Comparison of ENCODE assay signal across 1 cellular context in the genomic region with DNA sequence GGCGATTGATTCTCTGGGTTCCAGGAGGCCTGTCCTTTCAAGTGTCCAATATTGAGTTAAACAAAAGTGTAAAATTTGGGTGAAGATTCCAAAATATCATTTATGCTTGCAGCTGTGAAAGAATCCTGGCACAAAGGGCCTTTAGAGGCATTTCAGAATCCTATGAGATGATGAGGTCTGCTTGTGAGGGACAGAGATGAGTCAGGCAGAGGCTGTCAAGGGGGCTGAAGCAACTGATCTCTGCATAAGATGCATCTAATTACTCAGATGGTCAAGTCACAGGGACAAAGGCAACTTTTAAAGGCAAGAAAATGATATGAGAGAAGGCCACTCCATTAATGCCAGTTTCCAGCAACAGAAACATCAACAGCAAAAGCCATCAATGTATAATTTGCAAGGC.
A peak's percentile ranks its signal among the peaks of the same experiment; 100 is the strongest.
TF ChIP-seq lines count a peak whose summit lies in the region.

No MANE protein-coding gene starts in this region.

TF ChIP-seq in GM12878, 131 proteins besides CTCF, POLR2A, EP300 and RAD21 (continued from another document):
- TF ChIP-seq, protein P1, sequence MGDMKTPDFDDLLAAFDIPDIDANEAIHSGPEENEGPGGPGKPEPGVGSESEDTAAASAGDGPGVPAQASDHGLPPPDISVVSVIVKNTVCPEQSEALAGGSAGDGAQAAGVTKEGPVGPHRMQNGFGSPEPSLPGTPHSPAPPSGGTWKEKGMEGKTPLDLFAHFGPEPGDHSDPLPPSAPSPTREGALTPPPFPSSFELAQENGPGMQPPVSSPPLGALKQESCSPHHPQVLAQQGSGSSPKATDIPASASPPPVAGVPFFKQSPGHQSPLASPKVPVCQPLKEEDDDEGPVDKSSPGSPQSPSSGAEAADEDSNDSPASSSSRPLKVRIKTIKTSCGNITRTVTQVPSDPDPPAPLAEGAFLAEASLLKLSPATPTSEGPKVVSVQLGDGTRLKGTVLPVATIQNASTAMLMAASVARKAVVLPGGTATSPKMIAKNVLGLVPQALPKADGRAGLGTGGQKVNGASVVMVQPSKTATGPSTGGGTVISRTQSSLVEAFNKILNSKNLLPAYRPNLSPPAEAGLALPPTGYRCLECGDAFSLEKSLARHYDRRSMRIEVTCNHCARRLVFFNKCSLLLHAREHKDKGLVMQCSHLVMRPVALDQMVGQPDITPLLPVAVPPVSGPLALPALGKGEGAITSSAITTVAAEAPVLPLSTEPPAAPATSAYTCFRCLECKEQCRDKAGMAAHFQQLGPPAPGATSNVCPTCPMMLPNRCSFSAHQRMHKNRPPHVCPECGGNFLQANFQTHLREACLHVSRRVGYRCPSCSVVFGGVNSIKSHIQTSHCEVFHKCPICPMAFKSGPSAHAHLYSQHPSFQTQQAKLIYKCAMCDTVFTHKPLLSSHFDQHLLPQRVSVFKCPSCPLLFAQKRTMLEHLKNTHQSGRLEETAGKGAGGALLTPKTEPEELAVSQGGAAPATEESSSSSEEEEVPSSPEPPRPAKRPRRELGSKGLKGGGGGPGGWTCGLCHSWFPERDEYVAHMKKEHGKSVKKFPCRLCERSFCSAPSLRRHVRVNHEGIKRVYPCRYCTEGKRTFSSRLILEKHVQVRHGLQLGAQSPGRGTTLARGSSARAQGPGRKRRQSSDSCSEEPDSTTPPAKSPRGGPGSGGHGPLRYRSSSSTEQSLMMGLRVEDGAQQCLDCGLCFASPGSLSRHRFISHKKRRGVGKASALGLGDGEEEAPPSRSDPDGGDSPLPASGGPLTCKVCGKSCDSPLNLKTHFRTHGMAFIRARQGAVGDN (IDR thresholded peaks at IDR 0.05) = 0 out of 2 replicates have a peak, but pooled peaks have one; percentile 22
- TF ChIP-seq ZZZ3 (IDR thresholded peaks at IDR 0.05; ENCODE audit: control insufficient read depth, insufficient read length, low read depth) (no peak), HDAC2 (IDR thresholded peaks at IDR 0.05) (no peak)
- TF ChIP-seq, protein P2, sequence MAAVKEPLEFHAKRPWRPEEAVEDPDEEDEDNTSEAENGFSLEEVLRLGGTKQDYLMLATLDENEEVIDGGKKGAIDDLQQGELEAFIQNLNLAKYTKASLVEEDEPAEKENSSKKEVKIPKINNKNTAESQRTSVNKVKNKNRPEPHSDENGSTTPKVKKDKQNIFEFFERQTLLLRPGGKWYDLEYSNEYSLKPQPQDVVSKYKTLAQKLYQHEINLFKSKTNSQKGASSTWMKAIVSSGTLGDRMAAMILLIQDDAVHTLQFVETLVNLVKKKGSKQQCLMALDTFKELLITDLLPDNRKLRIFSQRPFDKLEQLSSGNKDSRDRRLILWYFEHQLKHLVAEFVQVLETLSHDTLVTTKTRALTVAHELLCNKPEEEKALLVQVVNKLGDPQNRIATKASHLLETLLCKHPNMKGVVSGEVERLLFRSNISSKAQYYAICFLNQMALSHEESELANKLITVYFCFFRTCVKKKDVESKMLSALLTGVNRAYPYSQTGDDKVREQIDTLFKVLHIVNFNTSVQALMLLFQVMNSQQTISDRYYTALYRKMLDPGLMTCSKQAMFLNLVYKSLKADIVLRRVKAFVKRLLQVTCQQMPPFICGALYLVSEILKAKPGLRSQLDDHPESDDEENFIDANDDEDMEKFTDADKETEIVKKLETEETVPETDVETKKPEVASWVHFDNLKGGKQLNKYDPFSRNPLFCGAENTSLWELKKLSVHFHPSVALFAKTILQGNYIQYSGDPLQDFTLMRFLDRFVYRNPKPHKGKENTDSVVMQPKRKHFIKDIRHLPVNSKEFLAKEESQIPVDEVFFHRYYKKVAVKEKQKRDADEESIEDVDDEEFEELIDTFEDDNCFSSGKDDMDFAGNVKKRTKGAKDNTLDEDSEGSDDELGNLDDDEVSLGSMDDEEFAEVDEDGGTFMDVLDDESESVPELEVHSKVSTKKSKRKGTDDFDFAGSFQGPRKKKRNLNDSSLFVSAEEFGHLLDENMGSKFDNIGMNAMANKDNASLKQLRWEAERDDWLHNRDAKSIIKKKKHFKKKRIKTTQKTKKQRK (IDR thresholded peaks at IDR 0.05; ENCODE audit: low read depth, low read length) = no peak
TF ChIP-seq in GM12878: peak in this region for 2.
